In genomic region chr19:47187023-47187655, GRCh38 we compare ENCODE assay signal across 10 cellular contexts. TPM values are rescaled to one million over a fixed set of nuclear protein-coding genes. Genes with fewer than 3 reads are reported as not detected.
DNase-seq lines count a peak whose midpoint lies in the region; ATAC-seq and TF ChIP-seq lines count a peak whose summit lies in the region.
"Had no signal": no experiment of that assay in that cellular context is flagged by ENCODE, and none has a peak within 500 bp of the region (broad histone marks: within the 10 kb centered on the region; RNA-seq: fewer than 3 reads in every experiment).

No MANE protein-coding gene starts in this region.

- H3K36me3 Mint-ChIP-seq in IgD-negative memory B cell (peaks cover 4% of the 10 kb centered on the region), memory B cell (peaks cover 9% of the 10 kb centered on the region)

- H3K36me3 ChIP-seq in osteoblast (ENCODE audit: insufficient read depth, low read length), result peaks cover 25% of the 10 kb centered on the region

- H3K27ac Mint-ChIP-seq in IgD-negative memory B cell (peak overlapping the region; percentile 3 to 88 (median 85)), memory B cell (peak overlapping the region; percentile 75)

- ATAC-seq in GM21367 (IDR thresholded peaks at IDR 0.05; ENCODE audit: unreplicated experiment), result peak; percentile 14
- no peak for ATAC-seq in memory B cell (ENCODE audit: low read depth)
- no peak for ATAC-seq in omental fat pad (ENCODE audit: low FRiP score)
- no peak for ATAC-seq in HG03442 (IDR thresholded peaks at IDR 0.05; ENCODE audit: unreplicated experiment)

- H3K79me2 ChIP-seq in osteoblast (ENCODE audit: insufficient read depth, low read length), result peaks cover 39% of the 10 kb centered on the region

- TF ChIP-seq CTCF in C4-2B (conservative IDR thresholded peaks at IDR 0.05) (no peak), osteoblast (IDR thresholded peaks at IDR 0.05; ENCODE audit: extremely low read depth, low read depth, low read length) (no peak), omental fat pad (IDR thresholded peaks at IDR 0.05) (no peak)

- H3K4me3 ChIP-seq in osteoblast (ENCODE audit: insufficient read depth, low read length), result no peak overlapping the region

- H3K4me1 ChIP-seq in osteoblast (ENCODE audit: insufficient read depth, low read length), result peaks cover 20% of the 10 kb centered on the region

- H3K27me3 ChIP-seq in osteoblast (ENCODE audit: insufficient read depth, low read length), result no peaks in the 10 kb centered on the region

- no peak overlapping the region for H2AFZ ChIP-seq in osteoblast (ENCODE audit: low read length)

- H3K4me1 Mint-ChIP-seq in IgD-negative memory B cell, result peaks cover 14 to 17% (median 15%) of the 10 kb centered on the region in 3 donors
- H3K4me1 Mint-ChIP-seq in memory B cell, result peaks cover 13% of the 10 kb centered on the region

- H3K4me2 ChIP-seq in osteoblast (ENCODE audit: insufficient read depth, low read length), result no peak overlapping the region
- H3K4me2 ChIP-seq: KMS-11 had no signal

- H3K27ac ChIP-seq in C4-2B (peak overlapping the region; percentile 65; the same call in 1 of the 2 replicates), osteoblast (ENCODE audit: low read depth, low read length) (no peak overlapping the region)
- H3K27ac ChIP-seq: KMS-11 had no signal

- H4K20me1 ChIP-seq in osteoblast (ENCODE audit: insufficient read depth, low read length), result no peaks in the 10 kb centered on the region

- H3K9me3 Mint-ChIP-seq in IgD-negative memory B cell, result no peaks in the 10 kb centered on the region
- no peaks in the 10 kb centered on the region for H3K9me3 Mint-ChIP-seq in memory B cell

- no peaks in the 10 kb centered on the region for H3K9me3 ChIP-seq in osteoblast (ENCODE audit: low read depth, low read length)

- H3K27me3 Mint-ChIP-seq in IgD-negative memory B cell (no peaks in the 10 kb centered on the region), memory B cell (no peaks in the 10 kb centered on the region)

- H3K4me3 Mint-ChIP-seq in IgD-negative memory B cell (peak overlapping the region in 3 of 4 donors; percentile 58 to 91 (median 77)), memory B cell (peak overlapping the region; percentile 63)

- DNase-seq in memory B cell (ENCODE audit: low spot score in 2 of 2), result no peak
- no peak for DNase-seq in osteoblast (ENCODE audit: insufficient read length, low spot score, missing footprints)
- DNase-seq in omental fat pad (ENCODE audit: low spot score), result no peak
- no peak for DNase-seq in NCI-H146 treated with DMSO at 0.1 percent for 48 hours (lab: John Stamatoyannopoulos, UW; ENCODE audit: unreplicated experiment)
- DNase-seq: DMS79 treated with DMSO at 0.1 percent for 48 hours had no signal

RNA-seq across cellular contexts. Expression of gene BBC3, which starts 43.9 kb away (rescaled TPM):
- polyA plus RNA-seq in IgD-negative memory B cell, result 5.1 TPM
- total RNA-seq in osteoblast (26.8 and 28.2 TPM in 2 replicates), omental fat pad (1 to 10 TPM; 1.0 to 9.1 (median 1.8) TPM)

RNA-seq across cellular contexts. Expression of gene SAE1, which starts 56.5 kb away (rescaled TPM):
- polyA plus RNA-seq in IgD-negative memory B cell, result 77.7 TPM
- total RNA-seq in osteoblast (99.9 and 105 TPM in 2 replicates), omental fat pad (10 to 100 TPM; 36.5 to 50.7 (median 49.2) TPM)
